16 cellular contexts compared by ENCODE assay signal in genomic region chr19:39124136-39124764, GRCh38. TPM values are rescaled to one million over a fixed set of nuclear protein-coding genes. Genes with fewer than 3 reads are reported as not detected.
DNase-seq lines count a peak whose midpoint lies in the region; ATAC-seq, FAIRE-seq and TF ChIP-seq lines count a peak whose summit lies in the region.
"Had no signal": no experiment of that assay in that cellular context is flagged by ENCODE, and none has a peak within 500 bp of the region (broad histone marks: within the 10 kb centered on the region; RNA-seq: fewer than 3 reads in every experiment).

No MANE protein-coding gene starts in this region.

- TF ChIP-seq POLR2A in testis (IDR thresholded peaks at IDR 0.05) = no peak
- no peak for TF ChIP-seq POLR2A in GM12892 (IDR thresholded peaks at IDR 0.05; ENCODE audit: low read depth, low read length)

- peaks cover 32% of the 10 kb centered on the region for H3K4me1 Mint-ChIP-seq in activated naive CD4-positive, alpha-beta T cell treated with anti-CD3 and anti-CD28 coated beads for 36 hours (ENCODE audit: low read depth)
- H3K4me1 Mint-ChIP-seq in endothelial cell (ENCODE audit: unreplicated experiment) = peaks cover 14% of the 10 kb centered on the region
- peaks cover 54% of the 10 kb centered on the region for H3K4me1 Mint-ChIP-seq in stimulated activated effector memory CD8-positive, alpha-beta T cell treated with anti-CD3 and anti-CD28 coated beads, Interleukin-12 subunit alpha, Interleukin-12 subunit beta, amount 100 ng/mL, for 72 hours

- H3K4me1 ChIP-seq in SJSA1 (replicated peaks) (peaks cover 17% of the 10 kb centered on the region), testis (peaks cover 35% of the 10 kb centered on the region)

- TF ChIP-seq CTCF in endothelial cell (IDR thresholded peaks at IDR 0.05; ENCODE audit: unreplicated experiment) (no peak), testis (IDR thresholded peaks at IDR 0.05) (no peak)

- H3K9me3 Mint-ChIP-seq in activated naive CD4-positive, alpha-beta T cell treated with anti-CD3 and anti-CD28 coated beads for 36 hours = no peaks in the 10 kb centered on the region
- no peaks in the 10 kb centered on the region for H3K9me3 Mint-ChIP-seq in activated naive CD4-positive, alpha-beta T cell treated with anti-CD3 and anti-CD28 coated beads, Interleukin-2, amount 50 U/mL, for 72 hours
- H3K9me3 Mint-ChIP-seq in endothelial cell (ENCODE audit: unreplicated experiment) = no peaks in the 10 kb centered on the region
- no peaks in the 10 kb centered on the region for H3K9me3 Mint-ChIP-seq in stimulated activated effector memory CD8-positive, alpha-beta T cell treated with anti-CD3 and anti-CD28 coated beads, Interleukin-12 subunit alpha, Interleukin-12 subunit beta, amount 100 ng/mL, for 72 hours

- no peak for FAIRE-seq in GM12892 (lab: Jason Lieb, UNC)
- FAIRE-seq: G401.6, GM18507 had no signal

- peaks cover 2% of the 10 kb centered on the region for H3K27me3 Mint-ChIP-seq in activated naive CD4-positive, alpha-beta T cell treated with anti-CD3 and anti-CD28 coated beads for 36 hours (ENCODE audit: low read depth)
- H3K27me3 Mint-ChIP-seq in endothelial cell (ENCODE audit: unreplicated experiment) = peaks cover 6% of the 10 kb centered on the region

- H3K36me3 ChIP-seq in SJSA1 = peaks cover 13% of the 10 kb centered on the region; the same call in 1 of the 2 replicates
- H3K36me3 ChIP-seq in testis (ENCODE audit: low read depth, missing control alignments) = no peaks in the 10 kb centered on the region
- H3K36me3 ChIP-seq: prostate gland had no signal

- no peak for ATAC-seq in activated naive CD4-positive, alpha-beta T cell treated with anti-CD3 and anti-CD28 coated beads, Interleukin-2, amount 50 U/mL, for 72 hours
- ATAC-seq in stimulated activated effector memory CD8-positive, alpha-beta T cell treated with anti-CD3 and anti-CD28 coated beads, Interleukin-12 subunit alpha, Interleukin-12 subunit beta, amount 100 ng/mL, for 72 hours = no peak
- no peak for ATAC-seq in GM21390 (IDR thresholded peaks at IDR 0.05; ENCODE audit: unreplicated experiment)

- peaks cover 2% of the 10 kb centered on the region for H3K36me3 Mint-ChIP-seq in activated naive CD4-positive, alpha-beta T cell treated with anti-CD3 and anti-CD28 coated beads for 36 hours (ENCODE audit: low read depth)
- H3K36me3 Mint-ChIP-seq in activated naive CD4-positive, alpha-beta T cell treated with anti-CD3 and anti-CD28 coated beads, Interleukin-2, amount 50 U/mL, for 72 hours = peaks cover 0 to 6% of the 10 kb centered on the region in 2 donors
- peaks cover 6% of the 10 kb centered on the region for H3K36me3 Mint-ChIP-seq in endothelial cell (ENCODE audit: low read depth, unreplicated experiment)
- peaks cover 9% of the 10 kb centered on the region for H3K36me3 Mint-ChIP-seq in stimulated activated effector memory CD8-positive, alpha-beta T cell treated with anti-CD3 and anti-CD28 coated beads, Interleukin-12 subunit alpha, Interleukin-12 subunit beta, amount 100 ng/mL, for 72 hours

- H3K27ac ChIP-seq in SJSA1 (peak overlapping the region; percentile 17; the same call in 1 of the 2 replicates), testis (no peak overlapping the region)

- H3K4me3 Mint-ChIP-seq in activated naive CD4-positive, alpha-beta T cell treated with anti-CD3 and anti-CD28 coated beads for 36 hours = peak overlapping the region; percentile 47
- peak overlapping the region; percentile 47 for H3K4me3 Mint-ChIP-seq in endothelial cell (ENCODE audit: unreplicated experiment)
- H3K4me3 Mint-ChIP-seq in stimulated activated effector memory CD8-positive, alpha-beta T cell treated with anti-CD3 and anti-CD28 coated beads, Interleukin-12 subunit alpha, Interleukin-12 subunit beta, amount 100 ng/mL, for 72 hours = peak overlapping the region; percentile 92

- WGBS in testis, 2 donors = 62% methylated on average over 7 of the region's 7 CpGs

- DNase-seq in activated naive CD4-positive, alpha-beta T cell treated with anti-CD3 and anti-CD28 coated beads for 36 hours = no peak
- DNase-seq in activated naive CD4-positive, alpha-beta T cell treated with anti-CD3 and anti-CD28 coated beads, Interleukin-2, amount 50 U/mL, for 72 hours (ENCODE audit: low spot score in 2 of 2) = no peak
- DNase-seq in SJSA1 (ENCODE audit: low read depth in 1 of 2, low spot score in 2 of 2) = no peak
- no peak for DNase-seq in endothelial cell (ENCODE audit: low spot score)
- DNase-seq in stimulated activated effector memory CD8-positive, alpha-beta T cell treated with anti-CD3 and anti-CD28 coated beads, Interleukin-12 subunit alpha, Interleukin-12 subunit beta, amount 100 ng/mL, for 72 hours (ENCODE audit: low spot score in 2 of 2) = no peak
- DNase-seq in testis = no peak
- DNase-seq in GM12892 (ENCODE audit: insufficient read length) = no peak
- DNase-seq: anterior cingulate cortex, dermis blood vessel endothelial cell, OCI-M1 had no signal

- no peak overlapping the region for H3K4me3 ChIP-seq in SJSA1
- H3K4me3 ChIP-seq in testis = no peak overlapping the region

- H3K9me3 ChIP-seq in SJSA1 (replicated peaks) (no peaks in the 10 kb centered on the region), testis (no peaks in the 10 kb centered on the region)
- H3K9me3 ChIP-seq: prostate gland had no signal

- H3K27ac Mint-ChIP-seq in activated naive CD4-positive, alpha-beta T cell treated with anti-CD3 and anti-CD28 coated beads for 36 hours = peak overlapping the region; percentile 2
- peak overlapping the region in 1 of 2 donors; percentile 94 for H3K27ac Mint-ChIP-seq in activated naive CD4-positive, alpha-beta T cell treated with anti-CD3 and anti-CD28 coated beads, Interleukin-2, amount 50 U/mL, for 72 hours
- H3K27ac Mint-ChIP-seq in endothelial cell (ENCODE audit: unreplicated experiment) = peak overlapping the region; percentile 20
- H3K27ac Mint-ChIP-seq in stimulated activated effector memory CD8-positive, alpha-beta T cell treated with anti-CD3 and anti-CD28 coated beads, Interleukin-12 subunit alpha, Interleukin-12 subunit beta, amount 100 ng/mL, for 72 hours = peak overlapping the region; percentile 29

- intact Hi-C loops in activated naive CD4-positive, alpha-beta T cell treated with anti-CD3 and anti-CD28 coated beads for 36 hours (cut with micrococcal nuclease) = loop anchor here (2.0 to 10.0 kb wide), 2 partner anchors 409 to 551 kb away; partner anchors contain the start of gene EID2B
- intact Hi-C loops in testis (cut with DNase I; ENCODE audit: low total_unique reads) = no loop called here

- CTCF ChIA-PET in activated naive CD4-positive, alpha-beta T cell treated with anti-CD3 and anti-CD28 coated beads for 36 hours (lab: Charles Lee) = interaction anchor here (0.7 to 1.3 kb wide), 2 partner anchors 15 to 88 kb away, joined by 3 to 5 read pairs; no protein-coding TSS in a partner anchor

- H3K27me3 ChIP-seq in SJSA1 (replicated peaks) (peaks cover 12% of the 10 kb centered on the region), testis (no peaks in the 10 kb centered on the region)

RNA-seq across cellular contexts. Expression of gene PAK4, which starts 1.3 kb away (rescaled TPM):
- 10 to 100 TPM; 16.9 to 18.1 TPM for total RNA-seq in activated naive CD4-positive, alpha-beta T cell treated with anti-CD3 and anti-CD28 coated beads for 36 hours
- total RNA-seq in activated naive CD4-positive, alpha-beta T cell treated with anti-CD3 and anti-CD28 coated beads, Interleukin-2, amount 50 U/mL, for 72 hours = 10 to 100 TPM; 15.6 to 19.4 TPM
- total RNA-seq in SJSA1 (2014; rRNA removed; shearing (Covaris generic)) = 7.2 TPM in 2 replicates
- total RNA-seq in endothelial cell (ENCODE audit: unreplicated experiment) (48.8 TPM), testis (10 to 100 TPM; 84.3 to 88.3 TPM)
- polyA plus RNA-seq in testis (ENCODE audit: insufficient read depth, low read depth, low replicate concordance) = 61.0 TPM
- 2.3 TPM for polyA plus RNA-seq in GM12892 (2012; ENCODE audit: missing spikeins)

RNA-seq across cellular contexts. Expression of gene ACP7, which starts 40.1 kb away (rescaled TPM):
- not detected for total RNA-seq in activated naive CD4-positive, alpha-beta T cell treated with anti-CD3 and anti-CD28 coated beads for 36 hours
- total RNA-seq in activated naive CD4-positive, alpha-beta T cell treated with anti-CD3 and anti-CD28 coated beads, Interleukin-2, amount 50 U/mL, for 72 hours = under 1 TPM in 1 of 2 donors, not detected in 1; 0.08 TPM
- total RNA-seq in SJSA1 (2014; rRNA removed; shearing (Covaris generic)) = not detected in 2 replicates
- total RNA-seq in endothelial cell (ENCODE audit: unreplicated experiment) (0.46 TPM), testis (not detected)
- polyA plus RNA-seq in testis (ENCODE audit: insufficient read depth, low read depth, low replicate concordance) = not detected
- not detected for polyA plus RNA-seq in GM12892 (2012; ENCODE audit: missing spikeins)
- total RNA-seq: activated CD8-positive, alpha-beta memory T cell treated with anti-CD3 and anti-CD28 coated beads for 36 hours; dermis blood vessel endothelial cell; lung microvascular endothelial cell had no signal
